In genomic region chr15:72205273-72205672, GRCh38 we compare ENCODE assay signal across 23 cellular contexts. TPM values are rescaled to one million over a fixed set of nuclear protein-coding genes. Genes with fewer than 3 reads are reported as not detected.
A peak's percentile ranks its signal among the peaks of the same experiment; 100 is the strongest.
DNase-seq lines count a peak whose midpoint lies in the region; ATAC-seq and TF ChIP-seq lines count a peak whose summit lies in the region.
"Had no signal": no experiment of that assay in that cellular context is flagged by ENCODE, and none has a peak within 500 bp of the region (broad histone marks: within the 10 kb centered on the region; RNA-seq: fewer than 3 reads in every experiment).

No MANE protein-coding gene starts in this region.

- intact Hi-C loops in left ventricle myocardium inferior (cut with micrococcal nuclease) (no loop called here), heart right ventricle (cut with DNase I) (loop anchor here in 2 of 10 donors (10.0 kb wide), 1 partner anchor 70 kb away; the partner anchor contains the start of gene PARP6 (in 2 of the 2))

- H3K36me3 ChIP-seq in left ventricle myocardium inferior (peaks cover 99% of the 10 kb centered on the region), heart right ventricle (peaks cover 9 to 100% (median 88%) of the 10 kb centered on the region in 9 donors)

- H3K27me3 ChIP-seq in left ventricle myocardium inferior (ENCODE audit: low read depth) (no peaks in the 10 kb centered on the region), heart right ventricle (no peaks in the 10 kb centered on the region), foreskin keratinocyte (no peaks in the 10 kb centered on the region)
- H3K27me3 ChIP-seq: stomach, tibial nerve had no signal

- H3K4me1 ChIP-seq in left ventricle myocardium inferior, result peaks cover 54% of the 10 kb centered on the region
- peaks cover 19 to 49% (median 40%) of the 10 kb centered on the region in 9 donors for H3K4me1 ChIP-seq in heart right ventricle
- H3K4me1 ChIP-seq in foreskin keratinocyte, result peaks cover 13% of the 10 kb centered on the region

- DNase-seq in left ventricle myocardium inferior (no peak), heart right ventricle (no peak), foreskin keratinocyte (no peak)
- no peak for DNase-seq in effector memory CD8-positive, alpha-beta T cell
- no peak for DNase-seq in stimulated activated naive B cell treated with anti-CD40 and anti-IgM and Interleukin-4, amounts not matched to agents 10 μg/mL and 1 μg/mL and 100 μg/mL, for 72 hours
- DNase-seq: activated gamma-delta T cell; DMS79 treated with DMSO at 0.1 percent for 48 hours; KBM-7; kidney glomerular epithelial cell; naive B cell; NCI-H2171; NCI-H524 treated with DMSO at 0.1 percent for 48 hours; occipital lobe; retina; SK-N-SH; stimulated activated CD4-positive, alpha-beta T cell treated with anti-CD3 and anti-CD28 coated beads, Interleukin-2, amount 100 ng/mL, for 48 hours; stomach; T1000 had no signal

- H3K36me3 Mint-ChIP-seq in effector memory CD8-positive, alpha-beta T cell (ENCODE audit: insufficient read depth), result peaks cover 71% of the 10 kb centered on the region
- peaks cover 67 to 83% of the 10 kb centered on the region in 2 donors for H3K36me3 Mint-ChIP-seq in stimulated activated naive B cell treated with anti-CD40 and anti-IgM and Interleukin-4, amounts not matched to agents 10 μg/mL and 1 μg/mL and 100 μg/mL, for 72 hours

- H3K27ac Mint-ChIP-seq in effector memory CD8-positive, alpha-beta T cell, result peak overlapping the region; percentile 38 to 64
- H3K27ac Mint-ChIP-seq in stimulated activated naive B cell treated with anti-CD40 and anti-IgM and Interleukin-4, amounts not matched to agents 10 μg/mL and 1 μg/mL and 100 μg/mL, for 72 hours, result peak overlapping the region; percentile 80
- H3K27ac Mint-ChIP-seq: naive B cell had no signal

- H3K4me3 ChIP-seq in left ventricle myocardium inferior (no peak overlapping the region), heart right ventricle (no peak overlapping the region)
- H3K4me3 ChIP-seq: stomach, tibial nerve had no signal

- 94% methylated on average over 2 of the region's 2 CpGs for WGBS in heart right ventricle, 2 donors

- H3K27ac ChIP-seq in left ventricle myocardium inferior (replicated peaks), result peak overlapping the region; percentile 85
- peak overlapping the region in 1 of 10 donors; percentile 82 for H3K27ac ChIP-seq in heart right ventricle
- H3K27ac ChIP-seq in VCaP, result peak overlapping the region; percentile 42
- H3K27ac ChIP-seq in foreskin keratinocyte, result no peak overlapping the region
- H3K27ac ChIP-seq: stomach, tibial nerve had no signal

- H3K4me1 Mint-ChIP-seq in effector memory CD8-positive, alpha-beta T cell (ENCODE audit: low read depth in 2 of 2), result no peaks in the 10 kb centered on the region
- H3K4me1 Mint-ChIP-seq in stimulated activated naive B cell treated with anti-CD40 and anti-IgM and Interleukin-4, amounts not matched to agents 10 μg/mL and 1 μg/mL and 100 μg/mL, for 72 hours, result peaks cover 38 to 68% of the 10 kb centered on the region in 2 donors

- no peaks in the 10 kb centered on the region for H3K9me3 ChIP-seq in left ventricle myocardium inferior (replicated peaks)
- no peaks in the 10 kb centered on the region for H3K9me3 ChIP-seq in heart right ventricle
- H3K9me3 ChIP-seq: SK-N-SH, stomach, tibial nerve had no signal

- H3K27me3 Mint-ChIP-seq in effector memory CD8-positive, alpha-beta T cell, result no peaks in the 10 kb centered on the region
- no peaks in the 10 kb centered on the region for H3K27me3 Mint-ChIP-seq in stimulated activated naive B cell treated with anti-CD40 and anti-IgM and Interleukin-4, amounts not matched to agents 10 μg/mL and 1 μg/mL and 100 μg/mL, for 72 hours
- H3K27me3 Mint-ChIP-seq: naive B cell had no signal

- H3K4me3 Mint-ChIP-seq in effector memory CD8-positive, alpha-beta T cell, result no peak overlapping the region
- no peak overlapping the region for H3K4me3 Mint-ChIP-seq in stimulated activated naive B cell treated with anti-CD40 and anti-IgM and Interleukin-4, amounts not matched to agents 10 μg/mL and 1 μg/mL and 100 μg/mL, for 72 hours
- H3K4me3 Mint-ChIP-seq: naive B cell had no signal

- no peak for TF ChIP-seq CTCF in left ventricle myocardium inferior (IDR thresholded peaks at IDR 0.05; ENCODE audit: borderline replicate concordance)
- TF ChIP-seq CTCF in heart right ventricle (IDR thresholded peaks at IDR 0.05), result no peak
- no peak for TF ChIP-seq CTCF in VCaP (conservative IDR thresholded peaks at IDR 0.05)
- TF ChIP-seq CTCF in foreskin keratinocyte (conservative IDR thresholded peaks at IDR 0.05), result no peak

- no peak for ATAC-seq in heart right ventricle
- no peak for ATAC-seq in effector memory CD8-positive, alpha-beta T cell (replicated peaks)
- ATAC-seq in stimulated activated naive B cell treated with anti-CD40 and anti-IgM and Interleukin-4, amounts not matched to agents 10 μg/mL and 1 μg/mL and 100 μg/mL, for 72 hours (replicated peaks), result no peak
- no peak for ATAC-seq in foreskin keratinocyte
- no peak for ATAC-seq in GM21576 (IDR thresholded peaks at IDR 0.05; ENCODE audit: unreplicated experiment)
- ATAC-seq: HCT116 had no signal

- H3K9me3 Mint-ChIP-seq in effector memory CD8-positive, alpha-beta T cell, result no peaks in the 10 kb centered on the region
- H3K9me3 Mint-ChIP-seq in stimulated activated naive B cell treated with anti-CD40 and anti-IgM and Interleukin-4, amounts not matched to agents 10 μg/mL and 1 μg/mL and 100 μg/mL, for 72 hours, result no peaks in the 10 kb centered on the region
- H3K9me3 Mint-ChIP-seq: naive B cell had no signal

RNA-seq across cellular contexts. Expression of gene GRAMD2A, which starts 7.7 kb away (rescaled TPM):
- total RNA-seq in left ventricle myocardium inferior, result not detected
- total RNA-seq in heart right ventricle, result under 1 TPM in 1 of 10 donors, not detected in 9; 0.20 TPM
- under 1 TPM in 1 of 2 donors, not detected in 1; 0.06 TPM for polyA plus RNA-seq in heart right ventricle
- 2.3 and 3.7 TPM in 2 replicates for total RNA-seq in foreskin keratinocyte
- 1.3 and 2.1 TPM in 2 replicates for polyA plus RNA-seq in foreskin keratinocyte
- total RNA-seq: HT1080 had no signal

RNA-seq across cellular contexts. Expression of gene PKM, which starts 25.7 kb away (rescaled TPM):
- 1,009 TPM for total RNA-seq in left ventricle myocardium inferior
- total RNA-seq in heart right ventricle, result 1,000 to 10,000 TPM in 6 of 10 donors, 100 to 1,000 TPM in 4; 851 to 1,508 (median 1,153) TPM
- polyA plus RNA-seq in heart right ventricle, result 100 to 1,000 TPM; 549 to 755 TPM
- 2,420 and 2,686 TPM in 2 replicates for total RNA-seq in foreskin keratinocyte
- polyA plus RNA-seq in foreskin keratinocyte, result 2,518 and 2,832 TPM in 2 replicates
